In genomic region chr5:4580772-4581171, GRCh38 we compare ENCODE assay signal across 15 cellular contexts.
DNase-seq lines count a peak whose midpoint lies in the region; ATAC-seq, FAIRE-seq and TF ChIP-seq lines count a peak whose summit lies in the region.
"Had no signal": no experiment of that assay in that cellular context is flagged by ENCODE, and none has a peak within 500 bp of the region (broad histone marks: within the 10 kb centered on the region; RNA-seq: fewer than 3 reads in every experiment).

No MANE protein-coding gene starts in this region.

- no peaks in the 10 kb centered on the region for H3K4me1 Mint-ChIP-seq in activated CD8-positive, alpha-beta memory T cell treated with anti-CD3 and anti-CD28 coated beads, Interleukin-2, amount 10 ng/mL, durations not matched to agents 7 days and 5 days
- peaks cover 44% of the 10 kb centered on the region for H3K4me1 Mint-ChIP-seq in neural crest cell
- no peaks in the 10 kb centered on the region for H3K4me1 Mint-ChIP-seq in natural killer cell
- H3K4me1 Mint-ChIP-seq: CD4-positive, CD25-positive, alpha-beta regulatory T cell had no signal

- H3K27ac Mint-ChIP-seq in activated CD8-positive, alpha-beta memory T cell treated with anti-CD3 and anti-CD28 coated beads, Interleukin-2, amount 10 ng/mL, durations not matched to agents 7 days and 5 days: peak overlapping the region; percentile 25
- H3K27ac Mint-ChIP-seq in neural crest cell (ENCODE audit: unreplicated experiment) (peak overlapping the region; percentile 90), natural killer cell (no peak overlapping the region)
- H3K27ac Mint-ChIP-seq: CD4-positive, CD25-positive, alpha-beta regulatory T cell had no signal

- FAIRE-seq in HTR-8/SVneo (lab: Jason Lieb, UNC) (peak; percentile 98), urothelium cell line (lab: Jason Lieb, UNC) (peak; percentile 97)
- FAIRE-seq: GM12878, GM18507, K562 had no signal

- peaks cover 27% of the 10 kb centered on the region for H3K9me3 Mint-ChIP-seq in activated CD8-positive, alpha-beta memory T cell treated with anti-CD3 and anti-CD28 coated beads, Interleukin-2, amount 10 ng/mL, durations not matched to agents 7 days and 5 days (ENCODE audit: low read depth)
- H3K9me3 Mint-ChIP-seq in neural crest cell: no peaks in the 10 kb centered on the region
- peaks cover 7 to 8% of the 10 kb centered on the region in 2 donors for H3K9me3 Mint-ChIP-seq in natural killer cell

- intact Hi-C loops in natural killer cell (cut with micrococcal nuclease): no loop called here

- TF ChIP-seq CTCF in neural crest cell (conservative IDR thresholded peaks at IDR 0.05) (no peak), natural killer cell (IDR thresholded peaks at IDR 0.05) (no peak)

- ATAC-seq in activated CD8-positive, alpha-beta memory T cell treated with anti-CD3 and anti-CD28 coated beads, Interleukin-2, amount 10 ng/mL, durations not matched to agents 7 days and 5 days: no peak
- ATAC-seq in GM21528 (IDR thresholded peaks at IDR 0.05; ENCODE audit: low FRiP score, unreplicated experiment) (no peak), natural killer cell (no peak)
- ATAC-seq: GM12878, K562 had no signal

- DNase-seq in activated CD8-positive, alpha-beta memory T cell treated with anti-CD3 and anti-CD28 coated beads, Interleukin-2, amount 10 ng/mL, durations not matched to agents 7 days and 5 days: no peak
- DNase-seq in activated CD8-positive, alpha-beta memory T cell treated with anti-CD3 and anti-CD28 coated beads, Interleukin-2, amount 50 U/mL, for 4 hours: no peak
- DNase-seq in HTR-8/SVneo (ENCODE audit: insufficient read length, low spot score): no peak
- no peak for DNase-seq in neural crest cell (ENCODE audit: low read depth, low spot score)
- DNase-seq in urothelium cell line (ENCODE audit: low spot score): no peak
- no peak for DNase-seq in NCI-H748 treated with DMSO at 0.1 percent for 48 hours (lab: John Stamatoyannopoulos, UW)
- no peak for DNase-seq in natural killer cell
- DNase-seq: CD4-positive, CD25-positive, alpha-beta regulatory T cell; DMS53; GM23248; H7 had no signal

- no peaks in the 10 kb centered on the region for H3K27me3 Mint-ChIP-seq in activated CD8-positive, alpha-beta memory T cell treated with anti-CD3 and anti-CD28 coated beads, Interleukin-2, amount 10 ng/mL, durations not matched to agents 7 days and 5 days
- H3K27me3 Mint-ChIP-seq in neural crest cell (ENCODE audit: low read depth): peaks cover 17% of the 10 kb centered on the region
- no peaks in the 10 kb centered on the region for H3K27me3 Mint-ChIP-seq in natural killer cell (ENCODE audit: low read depth in 2 of 2)
- H3K27me3 Mint-ChIP-seq: CD4-positive, CD25-positive, alpha-beta regulatory T cell had no signal

- H3K4me3 Mint-ChIP-seq in activated CD8-positive, alpha-beta memory T cell treated with anti-CD3 and anti-CD28 coated beads, Interleukin-2, amount 10 ng/mL, durations not matched to agents 7 days and 5 days: no peak overlapping the region
- H3K4me3 Mint-ChIP-seq in neural crest cell: no peak overlapping the region
- no peak overlapping the region for H3K4me3 Mint-ChIP-seq in natural killer cell
- H3K4me3 Mint-ChIP-seq: CD4-positive, CD25-positive, alpha-beta regulatory T cell had no signal

- H3K36me3 Mint-ChIP-seq in activated CD8-positive, alpha-beta memory T cell treated with anti-CD3 and anti-CD28 coated beads, Interleukin-2, amount 10 ng/mL, durations not matched to agents 7 days and 5 days: peaks cover 6% of the 10 kb centered on the region
- no peaks in the 10 kb centered on the region for H3K36me3 Mint-ChIP-seq in neural crest cell (ENCODE audit: low read depth)
- no peaks in the 10 kb centered on the region for H3K36me3 Mint-ChIP-seq in natural killer cell
- H3K36me3 Mint-ChIP-seq: CD4-positive, CD25-positive, alpha-beta regulatory T cell had no signal

- CTCF ChIA-PET in activated CD8-positive, alpha-beta memory T cell treated with anti-CD3 and anti-CD28 coated beads, Interleukin-2, amount 10 ng/mL, durations not matched to agents 7 days and 5 days (lab: Charles Lee): no interaction called here

Comparison
In these comparisons a context has a peak if more than half of its experiments do, and no peak if none do; other contexts are left out.
1. H3K27ac Mint-ChIP-seq: peak in activated CD8-positive, alpha-beta memory T cell treated with anti-CD3 and anti-CD28 coated beads, Interleukin-2, amount 10 ng/mL, durations not matched to agents 7 days and 5 days (single experiment) and neural crest cell (single experiment); none in natural killer cell (0 of 2).